In genomic region chr2:56682397-56682760, GRCh38 we compare ENCODE assay signal across 17 cellular contexts.
A peak's percentile ranks its signal among the peaks of the same experiment; 100 is the strongest.
DNase-seq lines count a peak whose midpoint lies in the region; FAIRE-seq and TF ChIP-seq lines count a peak whose summit lies in the region.
"Had no signal": no experiment of that assay in that cellular context is flagged by ENCODE, and none has a peak within 500 bp of the region (broad histone marks: within the 10 kb centered on the region; RNA-seq: fewer than 3 reads in every experiment).

No MANE protein-coding gene starts in this region.

- no peak overlapping the region for H3K4me3 ChIP-seq in SK-N-SH (ENCODE audit: low read depth in 2 of 2, low read length in 1 of 2)
- no peak overlapping the region for H3K4me3 ChIP-seq in endothelial cell of umbilical vein (replicated peaks in 1 of 3; ENCODE audit: insufficient read depth in 1 of 3, low read depth in 1 of 3, low read length in 3 of 3)
- H3K4me3 ChIP-seq in retinal pigment epithelial cell (ENCODE audit: low read length): no peak overlapping the region
- no peak overlapping the region for H3K4me3 ChIP-seq in Karpas-422 (ENCODE audit: low read length)
- H3K4me3 ChIP-seq in tibial nerve: no peak overlapping the region
- H3K4me3 ChIP-seq: SJCRH30 had no signal

- dilution Hi-C loops in endothelial cell of umbilical vein (cut with MboI; ENCODE audit: extremely low pct_ligation_motif_present, low sequenced_read_pairs): no loop called here

- H3K27me3 ChIP-seq in SK-N-SH (ENCODE audit: insufficient read depth) (no peaks in the 10 kb centered on the region), endothelial cell of umbilical vein (ENCODE audit: control insufficient read depth in 2 of 2, insufficient read depth in 2 of 2, low read length in 2 of 2) (no peaks in the 10 kb centered on the region), Karpas-422 (ENCODE audit: low read length) (no peaks in the 10 kb centered on the region), tibial nerve (no peaks in the 10 kb centered on the region)
- H3K27me3 ChIP-seq: SJCRH30 had no signal

- H3K9ac ChIP-seq in SK-N-SH (peak overlapping the region; percentile 62; the same call in 1 of the 2 replicates), endothelial cell of umbilical vein (replicated peaks; ENCODE audit: extremely low read depth, insufficient read depth, low read length) (peak overlapping the region; percentile 23), Karpas-422 (ENCODE audit: low read length) (no peak overlapping the region)

- H4K20me1 ChIP-seq in SK-N-SH (ENCODE audit: insufficient read depth) (no peaks in the 10 kb centered on the region), endothelial cell of umbilical vein (replicated peaks; ENCODE audit: control insufficient read depth, extremely low read depth, insufficient read depth, low read length) (no peaks in the 10 kb centered on the region), Karpas-422 (ENCODE audit: insufficient read depth, low read depth, low read length) (no peaks in the 10 kb centered on the region)

- no peak for TF ChIP-seq EP300 in SK-N-SH (IDR thresholded peaks at IDR 0.05; ENCODE audit: borderline replicate concordance in 1 of 2, low read depth in 1 of 2, low read length in 1 of 2)
- no peak for TF ChIP-seq EP300 in tibial nerve (IDR thresholded peaks at IDR 0.05)

- CTCF ChIA-PET in SK-N-SH (lab: Yijun Ruan, JAX) (no interaction called here), endothelial cell of umbilical vein (lab: Charles Lee) (interaction anchor here (1.1 to 2.1 kb wide), 3 partner anchors 10 to 499 kb away, joined by 4 to 9 read pairs (median 5); partner anchors contain the start of gene CCDC85A)

- peaks cover 64% of the 10 kb centered on the region for H3F3A ChIP-seq in SK-N-SH (replicated peaks; ENCODE audit: insufficient read depth)

- H3K4me1 ChIP-seq in SK-N-SH (ENCODE audit: control insufficient read depth in 1 of 2, insufficient read depth in 2 of 2, low read depth in 1 of 2, low read length in 1 of 2): peaks cover 0 to 41% of the 10 kb centered on the region in 2 experiments; a peak in 3 of 4 replicates
- peaks cover 35% of the 10 kb centered on the region for H3K4me1 ChIP-seq in endothelial cell of umbilical vein (ENCODE audit: control insufficient read depth, extremely low read depth, insufficient read depth, low read length)
- H3K4me1 ChIP-seq in Karpas-422 (ENCODE audit: low read length): no peaks in the 10 kb centered on the region
- no peaks in the 10 kb centered on the region for H3K4me1 ChIP-seq in tibial nerve

- H2AFZ ChIP-seq in SK-N-SH (ENCODE audit: low read depth) (no peak overlapping the region), endothelial cell of umbilical vein (ENCODE audit: low read depth, low read length) (no peak overlapping the region), Karpas-422 (ENCODE audit: low read length) (no peak overlapping the region)

- no peaks in the 10 kb centered on the region for H3K9me1 ChIP-seq in endothelial cell of umbilical vein (replicated peaks; ENCODE audit: control insufficient read depth, extremely low read depth, insufficient read depth, low read length)

- POLR2A ChIA-PET in SK-N-SH (lab: Yijun Ruan, JAX): no interaction called here
- POLR2A ChIA-PET in endothelial cell of umbilical vein (lab: Charles Lee): no interaction called here

- no peak for TF ChIP-seq CTCF in SK-N-SH (IDR thresholded peaks at IDR 0.05)
- no peak for TF ChIP-seq CTCF in endothelial cell of umbilical vein (IDR thresholded peaks at IDR 0.05; ENCODE audit: extremely low read depth in 1 of 2, insufficient read depth in 1 of 2, low read depth in 1 of 2, low read length in 2 of 2)
- no peak for TF ChIP-seq CTCF in retinal pigment epithelial cell (conservative IDR thresholded peaks at IDR 0.05; ENCODE audit: low read depth, low read length)
- no peak for TF ChIP-seq CTCF in tibial nerve (IDR thresholded peaks at IDR 0.05)

- no peak for FAIRE-seq in endothelial cell of umbilical vein (lab: Jason Lieb, UNC)
- FAIRE-seq: G401.6 had no signal

- peak; percentile 21 for DNase-seq in EL
- no peak for DNase-seq in SK-N-SH
- no peak for DNase-seq in endothelial cell of umbilical vein (ENCODE audit: low read depth, low spot score)
- peak; percentile 8 for DNase-seq in retinal pigment epithelial cell (ENCODE audit: low read depth)
- DNase-seq in Karpas-422: no peak
- DNase-seq in NCI-H69 (lab: John Stamatoyannopoulos, UW): no peak
- DNase-seq in NAMALWA (ENCODE audit: low spot score): no peak
- no peak for DNase-seq in tibial nerve (ENCODE audit: low spot score in 2 of 2)
- DNase-seq: C1 segment of cervical spinal cord; CD8-positive, alpha-beta memory T cell; DMS79 treated with DMSO at 0.1 percent for 48 hours; H7; NCI-H187; NCI-H2227 treated with DMSO at 0.1 percent for 48 hours; NCI-H524 treated with DMSO at 0.1 percent for 48 hours; SJCRH30 had no signal

- 15% methylated on average over 3 of the region's 3 CpGs for WGBS in SK-N-SH (ENCODE audit: low lambda C conversion rate)
- 65 to 75% methylated on average over 3 of the region's 3 CpGs for WGBS in tibial nerve, 2 donors

- peak overlapping the region; percentile 95 to 98 for H3K27ac ChIP-seq in SK-N-SH (ENCODE audit: low read depth in 2 of 2, low read length in 1 of 2)
- peak overlapping the region; percentile 84 for H3K27ac ChIP-seq in endothelial cell of umbilical vein (ENCODE audit: insufficient read depth, low read depth, low read length)
- H3K27ac ChIP-seq in Karpas-422 (ENCODE audit: low read length): no peak overlapping the region
- H3K27ac ChIP-seq in tibial nerve: no peak overlapping the region
- H3K27ac ChIP-seq: SJCRH30 had no signal

- H3K4me2 ChIP-seq in SK-N-SH (peak overlapping the region; percentile 29; the same call in 1 of the 2 replicates), endothelial cell of umbilical vein (ENCODE audit: insufficient read depth, low read length) (no peak overlapping the region), Karpas-422 (ENCODE audit: low read depth, low read length, poor library complexity, severe bottlenecking) (no peak overlapping the region)

- no TSS peak for BruUV-seq in endothelial cell of umbilical vein (replicated peaks; lab: Mats Ljungman, UMichigan)

- H3K79me2 ChIP-seq in SK-N-SH (ENCODE audit: insufficient read depth) (peaks cover 41% of the 10 kb centered on the region), endothelial cell of umbilical vein (ENCODE audit: control insufficient read depth, insufficient read depth, low read length) (no peaks in the 10 kb centered on the region), Karpas-422 (ENCODE audit: low read length) (no peaks in the 10 kb centered on the region)

- intact Hi-C loops in endothelial cell of umbilical vein (cut with micrococcal nuclease): loop anchor here (10.0 kb wide), 1 partner anchor 298 kb away; no protein-coding TSS in a partner anchor

- no peaks in the 10 kb centered on the region for H3K9me2 ChIP-seq in SK-N-SH
- no peaks in the 10 kb centered on the region for H3K9me2 ChIP-seq in Karpas-422 (replicated peaks; ENCODE audit: insufficient read depth, low read length)

- H3K36me3 ChIP-seq in SK-N-SH (replicated peaks in 1 of 2; ENCODE audit: control insufficient read depth in 1 of 2, insufficient read depth in 2 of 2, low read length in 1 of 2): peaks cover 0 to 23% of the 10 kb centered on the region in 2 experiments
- H3K36me3 ChIP-seq in endothelial cell of umbilical vein (ENCODE audit: control insufficient read depth in 2 of 2, extremely low read depth in 1 of 2, insufficient read depth in 2 of 2, low read length in 2 of 2): no peaks in the 10 kb centered on the region
- H3K36me3 ChIP-seq in Karpas-422 (ENCODE audit: insufficient read depth, low read length): no peaks in the 10 kb centered on the region
- no peaks in the 10 kb centered on the region for H3K36me3 ChIP-seq in tibial nerve
- H3K36me3 ChIP-seq: SJCRH30 had no signal

- TF ChIP-seq RAD21 in SK-N-SH (IDR thresholded peaks at IDR 0.05; ENCODE audit: low read length): no peak

- H3K9me3 ChIP-seq in SK-N-SH (no peaks in the 10 kb centered on the region), endothelial cell of umbilical vein (replicated peaks; ENCODE audit: control insufficient read depth, insufficient read depth, low read length) (no peaks in the 10 kb centered on the region), Karpas-422 (ENCODE audit: low read length) (no peaks in the 10 kb centered on the region; the same call in 1 of the 2 replicates), tibial nerve (no peaks in the 10 kb centered on the region)
- H3K9me3 ChIP-seq: SJCRH30 had no signal

- TF ChIP-seq POLR2A in endothelial cell of umbilical vein (IDR thresholded peaks at IDR 0.05; ENCODE audit: low read depth, low read length): no peak
- TF ChIP-seq POLR2A in tibial nerve (IDR thresholded peaks at IDR 0.05): no peak

TF ChIP-seq in SK-N-SH, 30 proteins besides CTCF, POLR2A, EP300 and RAD21 (continues in another document):
- no peak for TF ChIP-seq TCF12 (IDR thresholded peaks at IDR 0.05)
- TF ChIP-seq FOXJ3 (CRISPR knock-in tag; IDR thresholded peaks at IDR 0.05): no peak
- TF ChIP-seq IRF3 (IDR thresholded peaks at IDR 0.05; ENCODE audit: low read depth, low read length): no peak

TF ChIP-seq in endothelial cell of umbilical vein, 7 proteins besides CTCF, POLR2A, EP300 and RAD21:
- no peak for TF ChIP-seq MYC (IDR thresholded peaks at IDR 0.05; ENCODE audit: low read depth, low read length)
- TF ChIP-seq JUN (IDR thresholded peaks at IDR 0.05; ENCODE audit: borderline replicate concordance, insufficient read depth, insufficient read length, low read depth): no peak
- TF ChIP-seq GATA2 (IDR thresholded peaks at IDR 0.05; ENCODE audit: insufficient read depth, insufficient read length, low read depth, low read length): no peak
- no peak for TF ChIP-seq POLR2AphosphoS5 (IDR thresholded peaks at IDR 0.05; ENCODE audit: insufficient read depth, low read depth, low read length)
- no peak for TF ChIP-seq EZH2 (IDR thresholded peaks at IDR 0.05; ENCODE audit: borderline replicate concordance, low read depth, low read length, severe bottlenecking)
- no peak for TF ChIP-seq FOS (IDR thresholded peaks at IDR 0.05; ENCODE audit: borderline replicate concordance, insufficient read depth, low read length)
- no peak for TF ChIP-seq MAX (IDR thresholded peaks at IDR 0.05; ENCODE audit: insufficient read depth, insufficient read length)
TF ChIP-seq in endothelial cell of umbilical vein: peak in this region for 0.

Comparison
In these comparisons a context has a peak if more than half of its experiments do, and no peak if none do; other contexts are left out.
1. DNase-seq: peak in EL (single experiment) and retinal pigment epithelial cell (single experiment); none in SK-N-SH (single experiment), endothelial cell of umbilical vein (single experiment), Karpas-422 (single experiment), NCI-H69 (single experiment), NAMALWA (single experiment) and tibial nerve (0 of 2).
2. H3K27ac ChIP-seq: peak in SK-N-SH (2 of 2) and endothelial cell of umbilical vein (single experiment); none in Karpas-422 (single experiment) and tibial nerve (0 of 4).